Comparison of ENCODE assay signal across 8 cellular contexts in the genomic region with DNA sequence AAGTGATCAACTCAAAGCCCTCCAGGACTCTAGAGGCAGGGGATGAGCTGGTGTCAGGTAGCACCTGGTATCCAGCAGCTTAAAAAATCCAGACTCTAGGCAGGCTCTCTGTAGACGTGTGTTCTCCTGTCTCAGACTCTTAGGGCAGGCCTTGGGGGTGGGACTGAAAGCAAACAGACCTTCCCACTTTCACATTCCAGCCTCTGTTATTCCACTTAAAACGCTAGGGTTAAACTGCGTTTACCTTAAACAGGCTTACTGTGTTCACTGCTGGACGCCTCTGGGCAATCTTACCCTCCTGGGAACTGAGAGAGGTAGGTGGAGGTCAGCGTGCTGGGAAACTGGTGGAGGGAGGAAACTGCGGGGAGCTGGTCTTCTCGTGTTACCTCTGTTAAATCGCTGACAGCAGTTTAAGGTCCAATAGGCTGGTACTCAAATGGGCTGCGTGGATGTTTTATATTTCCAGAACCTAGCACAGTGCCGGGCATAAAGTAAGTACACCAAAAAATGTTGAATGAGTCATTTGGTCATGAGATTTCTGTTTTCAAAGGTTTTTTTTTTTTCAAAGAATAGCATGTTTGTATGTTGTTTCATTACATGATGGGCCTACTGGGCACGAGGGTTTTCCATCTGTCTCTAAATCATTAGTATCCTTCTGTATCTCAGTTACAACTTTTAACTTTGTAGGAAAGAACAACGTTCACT. TPM values are rescaled to one million over a fixed set of nuclear protein-coding genes. Genes with fewer than 3 reads are reported as not detected.
DNase-seq lines count a peak whose midpoint lies in the region; ATAC-seq and TF ChIP-seq lines count a peak whose summit lies in the region.

A gene (plus strand): TSS at position 248 of the 705 bp plus-strand sequence. CDS start 7,561 bp downstream, outside the sequence.

- CTCF ChIA-PET in Panc1 (lab: Charles Lee) = interaction anchor here (1.1 to 1.4 kb wide), 2 partner anchors 10 to 16 kb away, joined by 3 to 4 read pairs; no protein-coding TSS in a partner anchor

- POLR2A ChIA-PET in Panc1 (lab: Charles Lee) = interaction anchor here (0.5 to 0.7 kb wide), 3 partner anchors 227 to 928 kb away, joined by 3 to 13 read pairs (median 3); a partner anchor contains a TSS

- TF ChIP-seq CTCF in GM06990 (IDR thresholded peaks at IDR 0.05; ENCODE audit: insufficient read depth, low read length, poor library complexity, severe bottlenecking) (no peak), Panc1 (IDR thresholded peaks at IDR 0.05) (no peak), psoas muscle (IDR thresholded peaks at IDR 0.05) (no peak)

- H3K9me3 ChIP-seq in Panc1 (ENCODE audit: control insufficient read depth, insufficient read depth, low read depth, low read length) = no peaks in the 10 kb centered on the region
- no peaks in the 10 kb centered on the region for H3K9me3 ChIP-seq in psoas muscle

- H3K4me3 ChIP-seq in GM06990 (replicated peaks; ENCODE audit: low read depth, low read length) = peak within 1 kb of the TSS; percentile 29; the same call in 1 of the 2 replicates
- H3K4me3 ChIP-seq in Panc1 (ENCODE audit: low read depth in 2 of 2, low read length in 2 of 2) = peak within 1 kb of the TSS; percentile 48 to 74
- H3K4me3 ChIP-seq in psoas muscle = peak within 1 kb of the TSS; percentile 45

- WGBS in psoas muscle, 3 donors = 10 to 14% (median 12%) methylated on average over 12 of the region's 12 CpGs

- DNase-seq in GM06990 (ENCODE audit: extremely low read depth, insufficient read length) (peak; percentile 38), Panc1 (ENCODE audit: low read depth, low spot score) (peak; percentile 79), glomerular endothelial cell (ENCODE audit: extremely low read depth, low read depth, low spot score) (no peak), psoas muscle (no peak), NOMO-1 treated with dmso at 0.1 percent for 144 hours (lab: John Stamatoyannopoulos, UW; ENCODE audit: unreplicated experiment) (no peak), posterior vena cava (ENCODE audit: low spot score) (no peak), NCI-H1436 (lab: John Stamatoyannopoulos, UW) (no peak)

- intact Hi-C loops in Panc1 (cut with micrococcal nuclease; ENCODE audit: unreplicated experiment) = loop anchor here (10.0 kb wide), 2 partner anchors 174 to 284 kb away; a partner anchor contains a TSS
- intact Hi-C loops in psoas muscle (cut with DNase I) = no loop called here
- intact Hi-C loops in posterior vena cava (cut with DNase I) = no loop called here

- BruUV-seq in Panc1 (replicated peaks; lab: Mats Ljungman, UMichigan) = TSS peak; percentile 78

- H3K27me3 ChIP-seq in GM06990 (replicated peaks; ENCODE audit: control insufficient read depth, insufficient read depth, low read length) (no peaks in the 10 kb centered on the region), Panc1 (ENCODE audit: control insufficient read depth, insufficient read depth, low read length) (no peaks in the 10 kb centered on the region), psoas muscle (ENCODE audit: insufficient read depth in 3 of 3, low read length in 2 of 3) (no peaks in the 10 kb centered on the region)

- peak; percentile 56 for ATAC-seq in HG02759 (IDR thresholded peaks at IDR 0.05; ENCODE audit: unreplicated experiment)
- peak; percentile 78 for ATAC-seq in Panc1
- peak; percentile 74 to 83 (median 78) for ATAC-seq in psoas muscle

- in situ Hi-C loops in Panc1 (cut with HindIII; ENCODE audit: low pct_unique_long_range_greater_than_20kb, low sequenced_read_pairs) = no loop called here

- H3K4me1 ChIP-seq in Panc1 (ENCODE audit: control insufficient read depth, insufficient read depth, low read length) (peaks cover 35% of the 10 kb centered on the region), psoas muscle (no peaks in the 10 kb centered on the region)

- no peaks in the 10 kb centered on the region for H3K36me3 ChIP-seq in GM06990 (ENCODE audit: control insufficient read depth, insufficient read depth, low read length)
- H3K36me3 ChIP-seq in Panc1 (ENCODE audit: control insufficient read depth, insufficient read depth, low read length) = no peaks in the 10 kb centered on the region
- H3K36me3 ChIP-seq in psoas muscle (ENCODE audit: insufficient read depth in 1 of 2, low read depth in 1 of 2) = no peaks in the 10 kb centered on the region

- peak within 1 kb of the TSS; percentile 98 for H3K27ac ChIP-seq in Panc1 (ENCODE audit: low read length)
- H3K27ac ChIP-seq in psoas muscle = peak within 1 kb of the TSS; percentile 71

RNA-seq across cellular contexts. Expression of the gene that starts here (rescaled TPM):
- 42.8 TPM for total RNA-seq in Panc1 (2021; ENCODE audit: unreplicated experiment)
- polyA plus RNA-seq in Panc1 (2012; ENCODE audit: insufficient read length) = 18.8 TPM
- total RNA-seq in glomerular endothelial cell = 12.4 and 16.6 TPM in 2 replicates
- total RNA-seq in psoas muscle = 10 to 100 TPM; 10.1 to 23.1 (median 12.8) TPM
- 1 to 10 TPM in 2 of 3 donors, under 1 TPM in 1; 0.27 to 4.5 (median 1.1) TPM for polyA plus RNA-seq in psoas muscle
- 1 to 10 TPM; 1.9 to 2.6 TPM for total RNA-seq in posterior vena cava

Comparison
In these comparisons a context has a peak if more than half of its experiments do, and no peak if none do; other contexts are left out.
1. DNase-seq: peak in GM06990 (single experiment) and Panc1 (single experiment); none in glomerular endothelial cell (single experiment), psoas muscle (0 of 2), NOMO-1 treated with dmso at 0.1 percent for 144 hours (single experiment), posterior vena cava (single experiment) and NCI-H1436 (single experiment).
2. Peak in every context shown above with its lines, with median percentiles within 50 percentile points of each other: H3K4me3 ChIP-seq and ATAC-seq.